ENCODE assay signal across 9 cellular contexts in the genomic region with DNA sequence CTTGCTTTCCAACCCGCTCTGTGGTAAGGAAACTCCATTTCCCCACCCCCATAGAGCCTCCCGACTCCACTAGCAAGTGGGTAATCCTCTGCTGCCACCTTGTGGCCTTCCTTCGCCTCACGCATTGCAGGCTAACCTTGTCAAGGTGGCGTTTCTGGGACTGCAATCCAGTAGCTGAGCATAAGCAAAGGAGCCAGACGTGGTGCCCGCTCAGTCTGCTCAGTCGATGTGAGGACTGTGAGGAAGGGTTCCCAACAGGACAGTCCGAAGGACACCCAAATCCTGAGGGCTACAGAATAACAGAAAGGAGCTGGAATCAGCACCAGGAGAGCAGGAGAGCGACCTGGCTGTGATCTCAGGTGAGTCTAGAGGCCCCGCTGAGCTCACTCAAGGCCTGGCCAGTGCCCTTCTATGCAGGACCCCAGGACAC.
DNase-seq lines count a peak whose midpoint lies in the region; ATAC-seq lines count a peak whose summit lies in the region.
"Had no signal": no experiment of that assay in that cellular context is flagged by ENCODE, and none has a peak within 500 bp of the region (broad histone marks: within the 10 kb centered on the region; RNA-seq: fewer than 3 reads in every experiment).

No MANE protein-coding gene starts in this region.

- DNase-seq in CD1c-positive myeloid dendritic cell (ENCODE audit: extremely low spot score) (peak; percentile 70), NCI-H510A (lab: John Stamatoyannopoulos, UW) (peak; percentile 70), dermis microvascular lymphatic vessel endothelial cell (ENCODE audit: low read depth in 2 of 2) (peak; percentile 47 to 75), memory B cell (ENCODE audit: low spot score in 2 of 2) (peak; percentile 36 to 38)
- DNase-seq in activated CD4-positive, alpha-beta T cell treated with anti-CD3 and anti-CD28 coated beads, Interleukin-2, amount 10 ng/mL, durations not matched to agents 7 days and 5 days: peak; percentile 85
- peak; percentile 27 to 52 for DNase-seq in stimulated activated CD8-positive, alpha-beta memory T cell treated with anti-CD3 and anti-CD28 coated beads, Interleukin-2, amount 100 ng/mL, for 1 hour (ENCODE audit: low read depth in 2 of 2)

- H3K27me3 Mint-ChIP-seq in activated CD4-positive, alpha-beta T cell treated with anti-CD3 and anti-CD28 coated beads, Interleukin-2, amount 10 ng/mL, durations not matched to agents 7 days and 5 days: peaks cover 5% of the 10 kb centered on the region
- no peaks in the 10 kb centered on the region for H3K27me3 Mint-ChIP-seq in memory B cell

- POLR2A ChIA-PET in activated CD4-positive, alpha-beta T cell treated with anti-CD3 and anti-CD28 coated beads, Interleukin-2, amount 10 ng/mL, durations not matched to agents 7 days and 5 days (lab: Charles Lee): no interaction called here

- CTCF ChIA-PET in activated CD4-positive, alpha-beta T cell treated with anti-CD3 and anti-CD28 coated beads, Interleukin-2, amount 10 ng/mL, durations not matched to agents 7 days and 5 days (lab: Charles Lee): interaction anchor here (0.7 kb wide), 2 partner anchors 10 to 978 kb away, joined by 3 read pairs; no protein-coding TSS in a partner anchor

- H3K9me3 Mint-ChIP-seq in activated CD4-positive, alpha-beta T cell treated with anti-CD3 and anti-CD28 coated beads, Interleukin-2, amount 10 ng/mL, durations not matched to agents 7 days and 5 days: no peaks in the 10 kb centered on the region
- H3K9me3 Mint-ChIP-seq in memory B cell: no peaks in the 10 kb centered on the region

- no peaks in the 10 kb centered on the region for H3K36me3 Mint-ChIP-seq in activated CD4-positive, alpha-beta T cell treated with anti-CD3 and anti-CD28 coated beads, Interleukin-2, amount 10 ng/mL, durations not matched to agents 7 days and 5 days (ENCODE audit: low read depth)
- H3K36me3 Mint-ChIP-seq in memory B cell: no peaks in the 10 kb centered on the region
- H3K36me3 Mint-ChIP-seq: activated naive CD8-positive, alpha-beta T cell had no signal

- no peaks in the 10 kb centered on the region for H3K4me1 Mint-ChIP-seq in activated CD4-positive, alpha-beta T cell treated with anti-CD3 and anti-CD28 coated beads, Interleukin-2, amount 10 ng/mL, durations not matched to agents 7 days and 5 days
- H3K4me1 Mint-ChIP-seq in memory B cell: peaks cover 3% of the 10 kb centered on the region

- ATAC-seq in GM19043 (IDR thresholded peaks at IDR 0.05; ENCODE audit: low read depth, unreplicated experiment) (peak; percentile 96), HG03175 (IDR thresholded peaks at IDR 0.05; ENCODE audit: unreplicated experiment) (peak; percentile 98), memory B cell (ENCODE audit: low read depth) (peak; percentile 59)

- no peak overlapping the region for H3K27ac Mint-ChIP-seq in activated CD4-positive, alpha-beta T cell treated with anti-CD3 and anti-CD28 coated beads, Interleukin-2, amount 10 ng/mL, durations not matched to agents 7 days and 5 days
- H3K27ac Mint-ChIP-seq in memory B cell: no peak overlapping the region
- H3K27ac Mint-ChIP-seq: activated naive CD8-positive, alpha-beta T cell had no signal

- no peak overlapping the region for H3K4me3 Mint-ChIP-seq in activated CD4-positive, alpha-beta T cell treated with anti-CD3 and anti-CD28 coated beads, Interleukin-2, amount 10 ng/mL, durations not matched to agents 7 days and 5 days
- H3K4me3 Mint-ChIP-seq in memory B cell: no peak overlapping the region
- H3K4me3 Mint-ChIP-seq: activated naive CD8-positive, alpha-beta T cell had no signal

Comparison
In these comparisons a context has a peak if more than half of its experiments do, and no peak if none do; other contexts are left out.
1. Peak in every context shown above with its lines: DNase-seq and ATAC-seq.